Comparison of ENCODE assay signal across 1 cellular context in genomic region chr7:141158562-141158961, GRCh38.
TF ChIP-seq lines count a peak whose summit lies in the region.

No MANE protein-coding gene starts in this region.

TF ChIP-seq in GM12878, 131 proteins besides CTCF, POLR2A, EP300 and RAD21 (continued from another document):
- TF ChIP-seq NR2F1 (conservative IDR thresholded peaks at IDR 0.05) (peak; percentile 27; the same call in 1 of the 2 replicates), TBL1XR1 (IDR thresholded peaks at IDR 0.05; ENCODE audit: low read depth, low read length) (no peak), SPI1 (IDR thresholded peaks at IDR 0.05; ENCODE audit: borderline replicate concordance, insufficient read depth, low read depth, low read length) (no peak), ASH2L (IDR thresholded peaks at IDR 0.05; ENCODE audit: borderline replicate concordance, low read depth) (no peak), YY1 (IDR thresholded peaks at IDR 0.05; ENCODE audit: low read depth, low read length) (no peak), MXI1 (IDR thresholded peaks at IDR 0.05; ENCODE audit: low read depth, low read length) (no peak), SMAD5 (IDR thresholded peaks at IDR 0.05; ENCODE audit: low read depth) (no peak), KLF5 (IDR thresholded peaks at IDR 0.05; ENCODE audit: partially characterized antibody) (no peak), SUZ12 (IDR thresholded peaks at IDR 0.05; ENCODE audit: unreplicated experiment) (no peak), PAX5 (IDR thresholded peaks at IDR 0.05; ENCODE audit: borderline replicate concordance, low read depth, low read length) (0 out of 2 replicates have a peak, but pooled peaks have one; percentile 15), IKZF1 (conservative IDR thresholded peaks at IDR 0.05) (peak; percentile 35; the same call in 1 of the 2 replicates), MEF2A (IDR thresholded peaks at IDR 0.05; ENCODE audit: insufficient read depth, low read depth, low read length) (no peak), BMI1 (IDR thresholded peaks at IDR 0.05; ENCODE audit: borderline replicate concordance) (no peak), NFXL1 (IDR thresholded peaks at IDR 0.05; ENCODE audit: borderline replicate concordance) (no peak), BRCA1 (IDR thresholded peaks at IDR 0.05; ENCODE audit: low read depth, low read length) (no peak), RUNX3 (IDR thresholded peaks at IDR 0.05; ENCODE audit: low read length) (peak; percentile 15; the same call in 1 of the 2 replicates)
- TF ChIP-seq, protein P1, sequence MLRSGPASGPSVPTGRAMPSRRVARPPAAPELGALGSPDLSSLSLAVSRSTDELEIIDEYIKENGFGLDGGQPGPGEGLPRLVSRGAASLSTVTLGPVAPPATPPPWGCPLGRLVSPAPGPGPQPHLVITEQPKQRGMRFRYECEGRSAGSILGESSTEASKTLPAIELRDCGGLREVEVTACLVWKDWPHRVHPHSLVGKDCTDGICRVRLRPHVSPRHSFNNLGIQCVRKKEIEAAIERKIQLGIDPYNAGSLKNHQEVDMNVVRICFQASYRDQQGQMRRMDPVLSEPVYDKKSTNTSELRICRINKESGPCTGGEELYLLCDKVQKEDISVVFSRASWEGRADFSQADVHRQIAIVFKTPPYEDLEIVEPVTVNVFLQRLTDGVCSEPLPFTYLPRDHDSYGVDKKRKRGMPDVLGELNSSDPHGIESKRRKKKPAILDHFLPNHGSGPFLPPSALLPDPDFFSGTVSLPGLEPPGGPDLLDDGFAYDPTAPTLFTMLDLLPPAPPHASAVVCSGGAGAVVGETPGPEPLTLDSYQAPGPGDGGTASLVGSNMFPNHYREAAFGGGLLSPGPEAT (IDR thresholded peaks at IDR 0.05; ENCODE audit: low read depth) = no peak
- TF ChIP-seq, protein P2, sequence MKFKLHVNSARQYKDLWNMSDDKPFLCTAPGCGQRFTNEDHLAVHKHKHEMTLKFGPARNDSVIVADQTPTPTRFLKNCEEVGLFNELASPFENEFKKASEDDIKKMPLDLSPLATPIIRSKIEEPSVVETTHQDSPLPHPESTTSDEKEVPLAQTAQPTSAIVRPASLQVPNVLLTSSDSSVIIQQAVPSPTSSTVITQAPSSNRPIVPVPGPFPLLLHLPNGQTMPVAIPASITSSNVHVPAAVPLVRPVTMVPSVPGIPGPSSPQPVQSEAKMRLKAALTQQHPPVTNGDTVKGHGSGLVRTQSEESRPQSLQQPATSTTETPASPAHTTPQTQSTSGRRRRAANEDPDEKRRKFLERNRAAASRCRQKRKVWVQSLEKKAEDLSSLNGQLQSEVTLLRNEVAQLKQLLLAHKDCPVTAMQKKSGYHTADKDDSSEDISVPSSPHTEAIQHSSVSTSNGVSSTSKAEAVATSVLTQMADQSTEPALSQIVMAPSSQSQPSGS (IDR thresholded peaks at IDR 0.05; ENCODE audit: low read length) = no peak
- TF ChIP-seq, protein P3, sequence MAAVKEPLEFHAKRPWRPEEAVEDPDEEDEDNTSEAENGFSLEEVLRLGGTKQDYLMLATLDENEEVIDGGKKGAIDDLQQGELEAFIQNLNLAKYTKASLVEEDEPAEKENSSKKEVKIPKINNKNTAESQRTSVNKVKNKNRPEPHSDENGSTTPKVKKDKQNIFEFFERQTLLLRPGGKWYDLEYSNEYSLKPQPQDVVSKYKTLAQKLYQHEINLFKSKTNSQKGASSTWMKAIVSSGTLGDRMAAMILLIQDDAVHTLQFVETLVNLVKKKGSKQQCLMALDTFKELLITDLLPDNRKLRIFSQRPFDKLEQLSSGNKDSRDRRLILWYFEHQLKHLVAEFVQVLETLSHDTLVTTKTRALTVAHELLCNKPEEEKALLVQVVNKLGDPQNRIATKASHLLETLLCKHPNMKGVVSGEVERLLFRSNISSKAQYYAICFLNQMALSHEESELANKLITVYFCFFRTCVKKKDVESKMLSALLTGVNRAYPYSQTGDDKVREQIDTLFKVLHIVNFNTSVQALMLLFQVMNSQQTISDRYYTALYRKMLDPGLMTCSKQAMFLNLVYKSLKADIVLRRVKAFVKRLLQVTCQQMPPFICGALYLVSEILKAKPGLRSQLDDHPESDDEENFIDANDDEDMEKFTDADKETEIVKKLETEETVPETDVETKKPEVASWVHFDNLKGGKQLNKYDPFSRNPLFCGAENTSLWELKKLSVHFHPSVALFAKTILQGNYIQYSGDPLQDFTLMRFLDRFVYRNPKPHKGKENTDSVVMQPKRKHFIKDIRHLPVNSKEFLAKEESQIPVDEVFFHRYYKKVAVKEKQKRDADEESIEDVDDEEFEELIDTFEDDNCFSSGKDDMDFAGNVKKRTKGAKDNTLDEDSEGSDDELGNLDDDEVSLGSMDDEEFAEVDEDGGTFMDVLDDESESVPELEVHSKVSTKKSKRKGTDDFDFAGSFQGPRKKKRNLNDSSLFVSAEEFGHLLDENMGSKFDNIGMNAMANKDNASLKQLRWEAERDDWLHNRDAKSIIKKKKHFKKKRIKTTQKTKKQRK (IDR thresholded peaks at IDR 0.05; ENCODE audit: low read depth, low read length) = no peak
- TF ChIP-seq, protein P4, sequence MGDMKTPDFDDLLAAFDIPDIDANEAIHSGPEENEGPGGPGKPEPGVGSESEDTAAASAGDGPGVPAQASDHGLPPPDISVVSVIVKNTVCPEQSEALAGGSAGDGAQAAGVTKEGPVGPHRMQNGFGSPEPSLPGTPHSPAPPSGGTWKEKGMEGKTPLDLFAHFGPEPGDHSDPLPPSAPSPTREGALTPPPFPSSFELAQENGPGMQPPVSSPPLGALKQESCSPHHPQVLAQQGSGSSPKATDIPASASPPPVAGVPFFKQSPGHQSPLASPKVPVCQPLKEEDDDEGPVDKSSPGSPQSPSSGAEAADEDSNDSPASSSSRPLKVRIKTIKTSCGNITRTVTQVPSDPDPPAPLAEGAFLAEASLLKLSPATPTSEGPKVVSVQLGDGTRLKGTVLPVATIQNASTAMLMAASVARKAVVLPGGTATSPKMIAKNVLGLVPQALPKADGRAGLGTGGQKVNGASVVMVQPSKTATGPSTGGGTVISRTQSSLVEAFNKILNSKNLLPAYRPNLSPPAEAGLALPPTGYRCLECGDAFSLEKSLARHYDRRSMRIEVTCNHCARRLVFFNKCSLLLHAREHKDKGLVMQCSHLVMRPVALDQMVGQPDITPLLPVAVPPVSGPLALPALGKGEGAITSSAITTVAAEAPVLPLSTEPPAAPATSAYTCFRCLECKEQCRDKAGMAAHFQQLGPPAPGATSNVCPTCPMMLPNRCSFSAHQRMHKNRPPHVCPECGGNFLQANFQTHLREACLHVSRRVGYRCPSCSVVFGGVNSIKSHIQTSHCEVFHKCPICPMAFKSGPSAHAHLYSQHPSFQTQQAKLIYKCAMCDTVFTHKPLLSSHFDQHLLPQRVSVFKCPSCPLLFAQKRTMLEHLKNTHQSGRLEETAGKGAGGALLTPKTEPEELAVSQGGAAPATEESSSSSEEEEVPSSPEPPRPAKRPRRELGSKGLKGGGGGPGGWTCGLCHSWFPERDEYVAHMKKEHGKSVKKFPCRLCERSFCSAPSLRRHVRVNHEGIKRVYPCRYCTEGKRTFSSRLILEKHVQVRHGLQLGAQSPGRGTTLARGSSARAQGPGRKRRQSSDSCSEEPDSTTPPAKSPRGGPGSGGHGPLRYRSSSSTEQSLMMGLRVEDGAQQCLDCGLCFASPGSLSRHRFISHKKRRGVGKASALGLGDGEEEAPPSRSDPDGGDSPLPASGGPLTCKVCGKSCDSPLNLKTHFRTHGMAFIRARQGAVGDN (IDR thresholded peaks at IDR 0.05) = peak; percentile 39; the same call in 1 of the 2 replicates
- TF ChIP-seq, protein P5, sequence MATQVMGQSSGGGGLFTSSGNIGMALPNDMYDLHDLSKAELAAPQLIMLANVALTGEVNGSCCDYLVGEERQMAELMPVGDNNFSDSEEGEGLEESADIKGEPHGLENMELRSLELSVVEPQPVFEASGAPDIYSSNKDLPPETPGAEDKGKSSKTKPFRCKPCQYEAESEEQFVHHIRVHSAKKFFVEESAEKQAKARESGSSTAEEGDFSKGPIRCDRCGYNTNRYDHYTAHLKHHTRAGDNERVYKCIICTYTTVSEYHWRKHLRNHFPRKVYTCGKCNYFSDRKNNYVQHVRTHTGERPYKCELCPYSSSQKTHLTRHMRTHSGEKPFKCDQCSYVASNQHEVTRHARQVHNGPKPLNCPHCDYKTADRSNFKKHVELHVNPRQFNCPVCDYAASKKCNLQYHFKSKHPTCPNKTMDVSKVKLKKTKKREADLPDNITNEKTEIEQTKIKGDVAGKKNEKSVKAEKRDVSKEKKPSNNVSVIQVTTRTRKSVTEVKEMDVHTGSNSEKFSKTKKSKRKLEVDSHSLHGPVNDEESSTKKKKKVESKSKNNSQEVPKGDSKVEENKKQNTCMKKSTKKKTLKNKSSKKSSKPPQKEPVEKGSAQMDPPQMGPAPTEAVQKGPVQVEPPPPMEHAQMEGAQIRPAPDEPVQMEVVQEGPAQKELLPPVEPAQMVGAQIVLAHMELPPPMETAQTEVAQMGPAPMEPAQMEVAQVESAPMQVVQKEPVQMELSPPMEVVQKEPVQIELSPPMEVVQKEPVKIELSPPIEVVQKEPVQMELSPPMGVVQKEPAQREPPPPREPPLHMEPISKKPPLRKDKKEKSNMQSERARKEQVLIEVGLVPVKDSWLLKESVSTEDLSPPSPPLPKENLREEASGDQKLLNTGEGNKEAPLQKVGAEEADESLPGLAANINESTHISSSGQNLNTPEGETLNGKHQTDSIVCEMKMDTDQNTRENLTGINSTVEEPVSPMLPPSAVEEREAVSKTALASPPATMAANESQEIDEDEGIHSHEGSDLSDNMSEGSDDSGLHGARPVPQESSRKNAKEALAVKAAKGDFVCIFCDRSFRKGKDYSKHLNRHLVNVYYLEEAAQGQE (IDR thresholded peaks at IDR 0.05; ENCODE audit: low read depth, low read length) = no peak
TF ChIP-seq in GM12878: peak in this region for 5.
